Comparison of ENCODE assay signal across 14 cellular contexts in genomic region chr2:46845542-46846453, GRCh38.
DNase-seq lines count a peak whose midpoint lies in the region; ATAC-seq, FAIRE-seq and TF ChIP-seq lines count a peak whose summit lies in the region.
"Had no signal": no experiment of that assay in that cellular context is flagged by ENCODE, and none has a peak within 500 bp of the region (broad histone marks: within the 10 kb centered on the region; RNA-seq: fewer than 3 reads in every experiment).

No MANE protein-coding gene starts in this region.

- H3K36me3 Mint-ChIP-seq in CD14-positive monocyte = no peaks in the 10 kb centered on the region
- no peaks in the 10 kb centered on the region for H3K36me3 Mint-ChIP-seq in astrocyte (ENCODE audit: low read depth, unreplicated experiment)

- H3K4me3 Mint-ChIP-seq in CD14-positive monocyte (no peak overlapping the region), astrocyte (ENCODE audit: unreplicated experiment) (no peak overlapping the region)
- H3K4me3 Mint-ChIP-seq: T-helper 17 cell had no signal

- H3K27me3 ChIP-seq in astrocyte (ENCODE audit: insufficient read depth, low read length) (no peaks in the 10 kb centered on the region), hepatocyte (no peaks in the 10 kb centered on the region), sigmoid colon (no peaks in the 10 kb centered on the region)
- H3K27me3 ChIP-seq: BLaER1 had no signal

- WGBS in hepatocyte (ENCODE audit: low lambda C conversion rate, missing lambda C conversion rate) = 67% methylated on average over 16 of the region's 16 CpGs
- WGBS in sigmoid colon, 2 donors = 80 to 89% methylated on average over 16 of the region's 16 CpGs

- H3K27ac Mint-ChIP-seq in CD14-positive monocyte = no peak overlapping the region
- H3K27ac Mint-ChIP-seq in astrocyte (ENCODE audit: unreplicated experiment) = no peak overlapping the region
- H3K27ac Mint-ChIP-seq: T-helper 17 cell had no signal

- H2AFZ ChIP-seq in astrocyte (ENCODE audit: low read depth, low read length) (no peak overlapping the region), hepatocyte (no peak overlapping the region)

- peak overlapping the region; percentile 80 for H3K9ac ChIP-seq in astrocyte (ENCODE audit: low read length)
- H3K9ac ChIP-seq: BLaER1 had no signal

- no peaks in the 10 kb centered on the region for H3K36me3 ChIP-seq in astrocyte (ENCODE audit: insufficient read depth, low read length)
- no peaks in the 10 kb centered on the region for H3K36me3 ChIP-seq in hepatocyte (replicated peaks; ENCODE audit: insufficient read depth, low read depth)
- H3K36me3 ChIP-seq in sigmoid colon = no peaks in the 10 kb centered on the region
- H3K36me3 ChIP-seq: BLaER1 had no signal

- no peak for TF ChIP-seq POLR2A in sigmoid colon (IDR thresholded peaks at IDR 0.05)

- H3K9me3 Mint-ChIP-seq in CD14-positive monocyte = no peaks in the 10 kb centered on the region
- no peaks in the 10 kb centered on the region for H3K9me3 Mint-ChIP-seq in astrocyte (ENCODE audit: unreplicated experiment)

- H3K9me2 ChIP-seq in hepatocyte (replicated peaks; ENCODE audit: insufficient read depth) = no peaks in the 10 kb centered on the region

- H3K9me3 ChIP-seq in astrocyte (ENCODE audit: insufficient read depth, low read depth, low read length) = no peaks in the 10 kb centered on the region
- H3K9me3 ChIP-seq in hepatocyte (ENCODE audit: low read depth) = no peaks in the 10 kb centered on the region
- H3K9me3 ChIP-seq in sigmoid colon = no peaks in the 10 kb centered on the region
- H3K9me3 ChIP-seq: BLaER1 had no signal

- no peak overlapping the region for H3K27ac ChIP-seq in astrocyte (ENCODE audit: low read depth, low read length)
- peak overlapping the region; percentile 98 for H3K27ac ChIP-seq in hepatocyte
- peak overlapping the region; percentile 90 to 95 (median 94) for H3K27ac ChIP-seq in sigmoid colon
- H3K27ac ChIP-seq: BLaER1 had no signal

- DNase-seq in CD14-positive monocyte (ENCODE audit: low spot score) = peak; percentile 33
- no peak for DNase-seq in astrocyte (ENCODE audit: low read depth)
- DNase-seq in hepatocyte (ENCODE audit: low spot score) = no peak
- DNase-seq in sigmoid colon = peak; percentile 63
- no peak for DNase-seq in Ammon's horn (ENCODE audit: low spot score)
- DNase-seq in iPS-NIHi11 (ENCODE audit: low spot score) = no peak
- DNase-seq in globus pallidus (ENCODE audit: low spot score) = no peak
- DNase-seq: activated CD4-positive, alpha-beta T cell treated with anti-CD3 and anti-CD28 coated beads, Interleukin-2, amount 50 U/mL, for 4 hours; activated gamma-delta T cell; midbrain; NCI-H2029; T-helper 17 cell had no signal

- H3K4me3 ChIP-seq in astrocyte (ENCODE audit: insufficient read depth, low read depth, low read length) = no peak overlapping the region
- no peak overlapping the region for H3K4me3 ChIP-seq in hepatocyte
- no peak overlapping the region for H3K4me3 ChIP-seq in sigmoid colon
- H3K4me3 ChIP-seq: BLaER1 had no signal

- H4K20me1 ChIP-seq in astrocyte (ENCODE audit: insufficient read depth, low read length) = no peaks in the 10 kb centered on the region
- no peaks in the 10 kb centered on the region for H4K20me1 ChIP-seq in hepatocyte (ENCODE audit: insufficient read depth, poor library complexity, severe bottlenecking)
- H4K20me1 ChIP-seq: BLaER1 had no signal

- H3K79me2 ChIP-seq in astrocyte (ENCODE audit: insufficient read depth, low read length) (no peaks in the 10 kb centered on the region), hepatocyte (no peaks in the 10 kb centered on the region)

- H3K27me3 Mint-ChIP-seq in CD14-positive monocyte (ENCODE audit: low read depth in 3 of 3) (peaks cover 6 to 19% (median 7%) of the 10 kb centered on the region in 3 donors), astrocyte (ENCODE audit: low read depth, unreplicated experiment) (peaks cover 10% of the 10 kb centered on the region)

- peaks cover 46% of the 10 kb centered on the region for H3K4me1 ChIP-seq in astrocyte (ENCODE audit: insufficient read depth, low read length)
- H3K4me1 ChIP-seq in hepatocyte (ENCODE audit: insufficient read depth) = peaks cover 52% of the 10 kb centered on the region
- peaks cover 0 to 82% (median 71%) of the 10 kb centered on the region in 4 donors for H3K4me1 ChIP-seq in sigmoid colon

- TF ChIP-seq EP300 in sigmoid colon (IDR thresholded peaks at IDR 0.05) = no peak

- ATAC-seq in GM18502 (IDR thresholded peaks at IDR 0.05; ENCODE audit: poor library complexity, unreplicated experiment) = no peak
- ATAC-seq: T-helper 17 cell had no signal

- intact Hi-C loops in CD14-positive monocyte (cut with micrococcal nuclease) (no loop called here), sigmoid colon (cut with DNase I) (loop anchor here (1.0 kb wide), 1 partner anchor 65 kb away; no protein-coding TSS in a partner anchor)

- no peak for TF ChIP-seq CTCF in CD14-positive monocyte (IDR thresholded peaks at IDR 0.05)
- TF ChIP-seq CTCF in astrocyte (IDR thresholded peaks at IDR 0.05; ENCODE audit: insufficient read depth, low read depth, low read length) = no peak
- no peak for TF ChIP-seq CTCF in hepatocyte (IDR thresholded peaks at IDR 0.05; ENCODE audit: poor library complexity)
- no peak for TF ChIP-seq CTCF in sigmoid colon (IDR thresholded peaks at IDR 0.05)

- no peak overlapping the region for H3K4me2 ChIP-seq in astrocyte (ENCODE audit: low read length)
- H3K4me2 ChIP-seq in hepatocyte = peak overlapping the region; percentile 39
- H3K4me2 ChIP-seq: BLaER1 had no signal

- H3K4me1 Mint-ChIP-seq in CD14-positive monocyte (peaks cover 21% of the 10 kb centered on the region), astrocyte (ENCODE audit: low read depth, unreplicated experiment) (peaks cover 42% of the 10 kb centered on the region)

- no peak for FAIRE-seq in astrocyte (lab: Jason Lieb, UNC)

Comparison
In these comparisons a context has a peak if more than half of its experiments do, and no peak if none do; other contexts are left out.
1. DNase-seq: peak in CD14-positive monocyte (single experiment) and sigmoid colon (single experiment); none in astrocyte (single experiment), hepatocyte (single experiment), Ammon's horn (single experiment), iPS-NIHi11 (single experiment) and globus pallidus (single experiment).